ENCODE assay signal across 13 cellular contexts in the genomic region with DNA sequence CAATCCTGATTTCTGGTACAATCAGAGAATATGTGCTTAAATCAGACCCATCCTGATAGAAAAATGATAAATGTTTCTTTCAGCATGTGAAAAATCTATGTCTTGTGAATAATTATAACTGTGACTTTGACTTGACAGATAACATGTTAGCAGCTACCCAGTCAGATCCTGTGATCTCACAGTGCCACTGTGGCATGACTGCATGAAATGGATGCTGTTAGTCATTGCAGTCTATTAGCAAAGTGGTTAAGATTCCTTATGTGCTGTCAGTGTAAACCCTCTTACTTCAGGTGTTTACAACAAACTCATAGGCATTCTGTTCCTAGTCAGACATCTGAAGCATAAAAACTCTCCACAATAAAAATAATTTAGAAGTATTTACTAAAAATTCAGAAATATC.
DNase-seq lines count a peak whose midpoint lies in the region; ATAC-seq, FAIRE-seq and TF ChIP-seq lines count a peak whose summit lies in the region.
"Had no signal": no experiment of that assay in that cellular context is flagged by ENCODE, and none has a peak within 500 bp of the region (broad histone marks: within the 10 kb centered on the region; RNA-seq: fewer than 3 reads in every experiment).

No MANE protein-coding gene starts in this region.

- no peaks in the 10 kb centered on the region for H4K20me1 ChIP-seq in fibroblast of lung (ENCODE audit: control insufficient read depth, extremely low read depth, insufficient read depth, low read length)
- H4K20me1 ChIP-seq: BLaER1 had no signal

- no peak overlapping the region for H2AFZ ChIP-seq in fibroblast of lung (ENCODE audit: low read length)

- H3K4me1 ChIP-seq in fibroblast of lung (ENCODE audit: control insufficient read depth, extremely low read depth, insufficient read depth, low read length): peaks cover 3% of the 10 kb centered on the region
- no peaks in the 10 kb centered on the region for H3K4me1 ChIP-seq in esophagus muscularis mucosa
- H3K4me1 ChIP-seq: BLaER1 had no signal

- intact Hi-C loops in esophagus muscularis mucosa (cut with DNase I): no loop called here
- intact Hi-C loops in left cardiac atrium (cut with DNase I): no loop called here

- no peak overlapping the region for H3K9ac ChIP-seq in fibroblast of lung (ENCODE audit: insufficient read depth, low read length)
- H3K9ac ChIP-seq: BLaER1 had no signal

- in situ Hi-C loops in ACHN (cut with HindIII; ENCODE audit: low pct_ligation_motif_present, low pct_unique_long_range_greater_than_20kb, low sequenced_read_pairs): no loop called here

- H3K9me3 ChIP-seq in fibroblast of lung (ENCODE audit: control insufficient read depth, insufficient read depth, low read depth, low read length) (no peaks in the 10 kb centered on the region), esophagus muscularis mucosa (no peaks in the 10 kb centered on the region)
- H3K9me3 ChIP-seq: BLaER1 had no signal

- TF ChIP-seq POLR2A in esophagus muscularis mucosa (IDR thresholded peaks at IDR 0.05; ENCODE audit: low read depth): no peak

- TF ChIP-seq CTCF in fibroblast of lung (conservative IDR thresholded peaks at IDR 0.05 in 1 of 2, IDR thresholded peaks at IDR 0.05 in 1 of 2; ENCODE audit: low read depth in 1 of 2, low read length in 2 of 2) (no peak), esophagus muscularis mucosa (IDR thresholded peaks at IDR 0.05) (no peak)

- H3K4me3 ChIP-seq in fibroblast of lung (replicated peaks in 1 of 4; ENCODE audit: control extremely low read depth in 1 of 4, insufficient read depth in 1 of 4, low read depth in 3 of 4, low read length in 4 of 4): no peak overlapping the region
- H3K4me3 ChIP-seq in esophagus muscularis mucosa: no peak overlapping the region
- H3K4me3 ChIP-seq: BLaER1 had no signal

- DNase-seq in ACHN: peak; percentile 45
- peak; percentile 73 for DNase-seq in M059J (ENCODE audit: low read depth)
- peak; percentile 36 to 82 for DNase-seq in fibroblast of lung (ENCODE audit: low read depth in 2 of 2)
- no peak for DNase-seq in esophagus muscularis mucosa (ENCODE audit: extremely low spot score)
- DNase-seq in NCI-H2196 treated with DMSO at 0.1 percent for 48 hours (lab: John Stamatoyannopoulos, UW; ENCODE audit: unreplicated experiment): no peak
- no peak for DNase-seq in GM19239 (ENCODE audit: insufficient read length, low spot score)
- DNase-seq in left cardiac atrium: no peak
- DNase-seq: activated CD4-positive, alpha-beta T cell treated with anti-CD3 and anti-CD28 coated beads, Interleukin-2, amount 10 ng/mL, durations not matched to agents 24 days and 14 days; activated naive CD8-positive, alpha-beta T cell treated with anti-CD3 and anti-CD28 coated beads, Interleukin-2, amount 10 ng/mL, durations not matched to agents 7 days and 5 days; endodermal cell; NCI-H2107 had no signal

- H3K27me3 ChIP-seq in fibroblast of lung (ENCODE audit: control insufficient read depth, insufficient read depth, low read length) (no peaks in the 10 kb centered on the region), esophagus muscularis mucosa (no peaks in the 10 kb centered on the region)
- H3K27me3 ChIP-seq: BLaER1 had no signal

- H3K79me2 ChIP-seq in fibroblast of lung (ENCODE audit: control insufficient read depth, insufficient read depth, low read length): no peaks in the 10 kb centered on the region

- H3K36me3 ChIP-seq in fibroblast of lung (ENCODE audit: control insufficient read depth, insufficient read depth, low read length) (no peaks in the 10 kb centered on the region), esophagus muscularis mucosa (no peaks in the 10 kb centered on the region)
- H3K36me3 ChIP-seq: BLaER1 had no signal

- H3K27ac ChIP-seq in fibroblast of lung (ENCODE audit: insufficient read depth, low read length) (no peak overlapping the region), esophagus muscularis mucosa (replicated peaks in 1 of 4) (no peak overlapping the region)
- H3K27ac ChIP-seq: BLaER1 had no signal

- no peak for TF ChIP-seq EP300 in esophagus muscularis mucosa (IDR thresholded peaks at IDR 0.05)

- no peak for FAIRE-seq in GM19239 (lab: Jason Lieb, UNC)

- no peak overlapping the region for H3K4me2 ChIP-seq in fibroblast of lung (ENCODE audit: extremely low read depth, insufficient read depth, low read length)
- H3K4me2 ChIP-seq: BLaER1 had no signal

- peak; percentile 28 for ATAC-seq in GM19463 (IDR thresholded peaks at IDR 0.05; ENCODE audit: unreplicated experiment)
- no peak for ATAC-seq in left cardiac atrium

Comparison
In these comparisons a context has a peak if more than half of its experiments do, and no peak if none do; other contexts are left out.
1. DNase-seq: peak in ACHN (single experiment), M059J (single experiment) and fibroblast of lung (2 of 2); none in esophagus muscularis mucosa (single experiment), NCI-H2196 treated with DMSO at 0.1 percent for 48 hours (single experiment), GM19239 (single experiment) and left cardiac atrium (single experiment).